In genomic region chr3:153038367-153038766, GRCh38 we compare ENCODE assay signal across 1 cellular context.
TF ChIP-seq lines count a peak whose summit lies in the region.

No MANE protein-coding gene starts in this region.

TF ChIP-seq in GM12878, 131 proteins besides CTCF, POLR2A, EP300 and RAD21 (continued from another document):
- TF ChIP-seq, protein P1, sequence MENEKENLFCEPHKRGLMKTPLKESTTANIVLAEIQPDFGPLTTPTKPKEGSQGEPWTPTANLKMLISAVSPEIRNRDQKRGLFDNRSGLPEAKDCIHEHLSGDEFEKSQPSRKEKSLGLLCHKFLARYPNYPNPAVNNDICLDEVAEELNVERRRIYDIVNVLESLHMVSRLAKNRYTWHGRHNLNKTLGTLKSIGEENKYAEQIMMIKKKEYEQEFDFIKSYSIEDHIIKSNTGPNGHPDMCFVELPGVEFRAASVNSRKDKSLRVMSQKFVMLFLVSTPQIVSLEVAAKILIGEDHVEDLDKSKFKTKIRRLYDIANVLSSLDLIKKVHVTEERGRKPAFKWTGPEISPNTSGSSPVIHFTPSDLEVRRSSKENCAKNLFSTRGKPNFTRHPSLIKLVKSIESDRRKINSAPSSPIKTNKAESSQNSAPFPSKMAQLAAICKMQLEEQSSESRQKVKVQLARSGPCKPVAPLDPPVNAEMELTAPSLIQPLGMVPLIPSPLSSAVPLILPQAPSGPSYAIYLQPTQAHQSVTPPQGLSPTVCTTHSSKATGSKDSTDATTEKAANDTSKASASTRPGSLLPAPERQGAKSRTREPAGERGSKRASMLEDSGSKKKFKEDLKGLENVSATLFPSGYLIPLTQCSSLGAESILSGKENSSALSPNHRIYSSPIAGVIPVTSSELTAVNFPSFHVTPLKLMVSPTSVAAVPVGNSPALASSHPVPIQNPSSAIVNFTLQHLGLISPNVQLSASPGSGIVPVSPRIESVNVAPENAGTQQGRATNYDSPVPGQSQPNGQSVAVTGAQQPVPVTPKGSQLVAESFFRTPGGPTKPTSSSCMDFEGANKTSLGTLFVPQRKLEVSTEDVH (IDR thresholded peaks at IDR 0.05; ENCODE audit: low read depth, partially characterized antibody) = no peak
- TF ChIP-seq HDGF (IDR thresholded peaks at IDR 0.05) = no peak
